Comparison of ENCODE assay signal across 33 cellular contexts in genomic region chr1:32329931-32330466, GRCh38. TPM values are rescaled to one million over a fixed set of nuclear protein-coding genes. Genes with fewer than 3 reads are reported as not detected.
A peak's percentile ranks its signal among the peaks of the same experiment; 100 is the strongest.
DNase-seq lines count a peak whose midpoint lies in the region; ATAC-seq, FAIRE-seq and TF ChIP-seq lines count a peak whose summit lies in the region.
"Had no signal": no experiment of that assay in that cellular context is flagged by ENCODE, and none has a peak within 500 bp of the region (broad histone marks: within the 10 kb centered on the region; RNA-seq: fewer than 3 reads in every experiment).

No MANE protein-coding gene starts in this region.

- no peak overlapping the region for H3K4me3 Mint-ChIP-seq in activated CD4-positive, alpha-beta T cell treated with anti-CD3 and anti-CD28 coated beads for 36 hours
- H3K4me3 Mint-ChIP-seq in activated CD4-positive, alpha-beta T cell treated with anti-CD3 and anti-CD28 coated beads, Interleukin-2, amount 10 ng/mL, durations not matched to agents 24 days and 14 days = no peak overlapping the region
- H3K4me3 Mint-ChIP-seq in T-helper 17 cell (no peak overlapping the region), nephron progenitor cell (no peak overlapping the region), CD14-positive monocyte (no peak overlapping the region)

- peaks cover 2 to 76% of the 10 kb centered on the region in 2 donors for H3K36me3 ChIP-seq in psoas muscle (ENCODE audit: insufficient read depth in 1 of 2, low read depth in 1 of 2)

- no peak for TF ChIP-seq POLR2A in A549 (IDR thresholded peaks at IDR 0.05; ENCODE audit: low read length)

- H3K27me3 ChIP-seq in psoas muscle (ENCODE audit: insufficient read depth in 3 of 3, low read length in 2 of 3) = no peaks in the 10 kb centered on the region
- H3K27me3 ChIP-seq: breast epithelium had no signal

- H3K4me2 ChIP-seq in A549 = no peak overlapping the region

- no peaks in the 10 kb centered on the region for H3K27me3 Mint-ChIP-seq in activated CD4-positive, alpha-beta T cell treated with anti-CD3 and anti-CD28 coated beads for 36 hours
- no peaks in the 10 kb centered on the region for H3K27me3 Mint-ChIP-seq in activated CD4-positive, alpha-beta T cell treated with anti-CD3 and anti-CD28 coated beads, Interleukin-2, amount 10 ng/mL, durations not matched to agents 24 days and 14 days
- H3K27me3 Mint-ChIP-seq in T-helper 17 cell (no peaks in the 10 kb centered on the region), nephron progenitor cell (ENCODE audit: low read depth, poor library complexity) (peaks cover 5% of the 10 kb centered on the region), CD14-positive monocyte (ENCODE audit: low read depth in 3 of 3) (peaks cover 14 to 18% (median 14%) of the 10 kb centered on the region in 3 donors)

- peaks cover 25% of the 10 kb centered on the region for H3K4me1 Mint-ChIP-seq in activated CD4-positive, alpha-beta T cell treated with anti-CD3 and anti-CD28 coated beads for 36 hours
- peaks cover 25% of the 10 kb centered on the region for H3K4me1 Mint-ChIP-seq in activated CD4-positive, alpha-beta T cell treated with anti-CD3 and anti-CD28 coated beads, Interleukin-2, amount 10 ng/mL, durations not matched to agents 24 days and 14 days
- H3K4me1 Mint-ChIP-seq in T-helper 17 cell (peaks cover 25% of the 10 kb centered on the region), nephron progenitor cell (peaks cover 51% of the 10 kb centered on the region), CD14-positive monocyte (peaks cover 12% of the 10 kb centered on the region)

- WGBS in A549 (ENCODE audit: missing lambda C conversion rate) = 87% methylated on average over 4 of the region's 4 CpGs
- WGBS in psoas muscle, 3 donors = 91 to 93% (median 92%) methylated on average over 4 of the region's 4 CpGs

- peaks cover 52% of the 10 kb centered on the region for H3K36me3 Mint-ChIP-seq in activated CD4-positive, alpha-beta T cell treated with anti-CD3 and anti-CD28 coated beads for 36 hours (ENCODE audit: low read depth)
- H3K36me3 Mint-ChIP-seq in activated CD4-positive, alpha-beta T cell treated with anti-CD3 and anti-CD28 coated beads, Interleukin-2, amount 10 ng/mL, durations not matched to agents 24 days and 14 days (ENCODE audit: low read depth) = peaks cover 69% of the 10 kb centered on the region
- H3K36me3 Mint-ChIP-seq in T-helper 17 cell (ENCODE audit: low read depth) (peaks cover 8% of the 10 kb centered on the region), nephron progenitor cell (ENCODE audit: low read depth) (peaks cover 76% of the 10 kb centered on the region), CD14-positive monocyte (peaks cover 91% of the 10 kb centered on the region in 2 donors)

- CTCF ChIA-PET in activated CD4-positive, alpha-beta T cell treated with anti-CD3 and anti-CD28 coated beads for 36 hours (lab: Charles Lee) = interaction anchor here (1.0 kb wide), 1 partner anchor 82 kb away, joined by 3 read pairs; no protein-coding TSS in a partner anchor
- CTCF ChIA-PET in A549 (lab: Yijun Ruan, JAX) = interaction anchor here (1.5 to 5.3 kb wide), 2 partner anchors 15 to 115 kb away, joined by 3 to 20 read pairs; no protein-coding TSS in a partner anchor

- POLR2A ChIA-PET in activated CD4-positive, alpha-beta T cell treated with anti-CD3 and anti-CD28 coated beads for 36 hours (lab: Charles Lee) = no interaction called here
- POLR2A ChIA-PET in A549 (lab: Yijun Ruan, JAX) = interaction anchor here (1.2 to 2.0 kb wide), 2 partner anchors 8 to 65 kb away, joined by 4 to 7 read pairs; partner anchors contain the start of gene BSDC1

- TF ChIP-seq CTCF in A549 (IDR thresholded peaks at IDR 0.05) (no peak), nephron progenitor cell (IDR thresholded peaks at IDR 0.05) (no peak), CD14-positive monocyte (IDR thresholded peaks at IDR 0.05) (no peak), psoas muscle (IDR thresholded peaks at IDR 0.05) (no peak)

- ATAC-seq in activated CD4-positive, alpha-beta T cell treated with anti-CD3 and anti-CD28 coated beads for 36 hours = no peak
- no peak for ATAC-seq in A549
- no peak for ATAC-seq in T-helper 17 cell
- ATAC-seq in psoas muscle = no peak
- ATAC-seq: left ventricle myocardium superior, PC-3, Right ventricle myocardium inferior, sciatic nerve had no signal

- H3K9me3 Mint-ChIP-seq in activated CD4-positive, alpha-beta T cell treated with anti-CD3 and anti-CD28 coated beads for 36 hours (ENCODE audit: low read depth) = no peaks in the 10 kb centered on the region
- H3K9me3 Mint-ChIP-seq in activated CD4-positive, alpha-beta T cell treated with anti-CD3 and anti-CD28 coated beads, Interleukin-2, amount 10 ng/mL, durations not matched to agents 24 days and 14 days = no peaks in the 10 kb centered on the region
- H3K9me3 Mint-ChIP-seq in nephron progenitor cell = no peaks in the 10 kb centered on the region
- H3K9me3 Mint-ChIP-seq in CD14-positive monocyte = peaks cover 0 to 5% (median 3%) of the 10 kb centered on the region in 7 donors

- FAIRE-seq in A549 (lab: Jason Lieb, UNC) (no peak), urothelium cell line (lab: Jason Lieb, UNC) (no peak)
- FAIRE-seq: GM19239, keratinocyte had no signal

- H3K4me3 ChIP-seq in A549 = no peak overlapping the region
- no peak overlapping the region for H3K4me3 ChIP-seq in psoas muscle
- H3K4me3 ChIP-seq: breast epithelium, thoracic aorta had no signal

- DNase-seq in activated CD4-positive, alpha-beta T cell treated with anti-CD3 and anti-CD28 coated beads for 36 hours = no peak
- no peak for DNase-seq in activated CD4-positive, alpha-beta T cell treated with anti-CD3 and anti-CD28 coated beads, Interleukin-2, amount 10 ng/mL, durations not matched to agents 24 days and 14 days
- DNase-seq in A549 (ENCODE audit: low read depth in 1 of 2, low spot score in 1 of 2) = no peak
- no peak for DNase-seq in T-helper 17 cell
- no peak for DNase-seq in nephron progenitor cell
- no peak for DNase-seq in CD14-positive monocyte (ENCODE audit: low spot score)
- DNase-seq in urothelium cell line (ENCODE audit: low spot score) = no peak
- DNase-seq in psoas muscle = no peak
- DNase-seq: activated CD4-positive, alpha-beta T cell treated with anti-CD3 and anti-CD28 coated beads, Interleukin-2, amount 50 U/mL, for 1 hour; activated CD8-positive, alpha-beta memory T cell treated with anti-CD3 and anti-CD28 coated beads, Interleukin-2, amount 50 U/mL, for 4 hours; activated effector memory CD4-positive, alpha-beta T cell treated with Interleukin-2 at 50 U/mL for 16 hours; amygdala; COR-L47; DMS79; effector CD8-positive, alpha-beta T cell; GDM1; H7; left ventricle myocardium superior; NCI-H1105; NCI-H1930; NCI-H524 treated with DMSO at 0.1 percent for 48 hours; PC-3; stimulated activated CD4-positive, alpha-beta T cell treated with anti-CD3 and anti-CD28 coated beads, Interleukin-4, amount 100 ng/mL, for 4 hours; stimulated activated naive CD4-positive, alpha-beta T cell treated with Interleukin-2 at 50 U/mL for 16 hours had no signal

- TF ChIP-seq RAD21 in A549 (conservative IDR thresholded peaks at IDR 0.05 in 1 of 2, IDR thresholded peaks at IDR 0.05 in 1 of 2) = no peak

- no peaks in the 10 kb centered on the region for H3K9me3 ChIP-seq in A549
- no peaks in the 10 kb centered on the region for H3K9me3 ChIP-seq in T-helper 17 cell (ENCODE audit: control insufficient read depth, low read length, poor library complexity, severe bottlenecking)
- H3K9me3 ChIP-seq in psoas muscle = no peaks in the 10 kb centered on the region
- H3K9me3 ChIP-seq: breast epithelium, thoracic aorta had no signal

- peak overlapping the region; percentile 70 for H3K27ac Mint-ChIP-seq in activated CD4-positive, alpha-beta T cell treated with anti-CD3 and anti-CD28 coated beads for 36 hours
- no peak overlapping the region for H3K27ac Mint-ChIP-seq in activated CD4-positive, alpha-beta T cell treated with anti-CD3 and anti-CD28 coated beads, Interleukin-2, amount 10 ng/mL, durations not matched to agents 24 days and 14 days
- H3K27ac Mint-ChIP-seq in T-helper 17 cell (peak overlapping the region; percentile 93), nephron progenitor cell (peak overlapping the region; percentile 71), CD14-positive monocyte (no peak overlapping the region)

- TF ChIP-seq EP300 in A549 (IDR thresholded peaks at IDR 0.05) = no peak

- H3K27ac ChIP-seq in A549 (no peak overlapping the region), psoas muscle (no peak overlapping the region)
- H3K27ac ChIP-seq: breast epithelium, epithelial cell of prostate, parathyroid adenoma, thoracic aorta had no signal

- intact Hi-C loops in activated CD4-positive, alpha-beta T cell treated with anti-CD3 and anti-CD28 coated beads for 36 hours (cut with DNase I, micrococcal nuclease) = loop anchor here in 1 of 2 experiments (5.0 kb wide), 1 partner anchor 38 kb away; the partner anchor contains the start of gene HDAC1
- intact Hi-C loops in activated CD4-positive, alpha-beta T cell treated with anti-CD3 and anti-CD28 coated beads, Interleukin-2, amount 10 ng/mL, durations not matched to agents 24 days and 14 days (cut with micrococcal nuclease) = no loop called here
- intact Hi-C loops in CD14-positive monocyte (cut with micrococcal nuclease) = loop anchor here in 1 of 2 donors (5.0 kb wide), 1 partner anchor 42 kb away; no protein-coding TSS in a partner anchor
- intact Hi-C loops in psoas muscle (cut with DNase I) = no loop called here

- H3K4me1 ChIP-seq in A549 (peaks cover 28% of the 10 kb centered on the region), psoas muscle (no peaks in the 10 kb centered on the region)
- H3K4me1 ChIP-seq: parathyroid adenoma had no signal

RNA-seq across cellular contexts. Expression of gene MARCKSL1, which starts 6.0 kb away (rescaled TPM):
- total RNA-seq in activated CD4-positive, alpha-beta T cell treated with anti-CD3 and anti-CD28 coated beads for 36 hours = 10 to 100 TPM; 27.0 to 29.3 TPM
- total RNA-seq in activated CD4-positive, alpha-beta T cell treated with anti-CD3 and anti-CD28 coated beads, Interleukin-2, amount 10 ng/mL, durations not matched to agents 24 days and 14 days = 34.8 and 36.6 TPM in 2 replicates
- polyA plus RNA-seq in A549 (2011; rRNA removed) (73.2 and 89.4 TPM in 2 replicates), A549 (2017; fragmentation: RNase III; extraction: RNeasy Plus Mini Kit Qiagen cat#74134 plus additional on column Dnase treatment) (44.6 to 62.6 TPM (median 57.7 TPM) in 3 replicates), CD14-positive monocyte (10 to 100 TPM; 13.9 to 40.3 TPM), psoas muscle (10 to 100 TPM in 2 of 3 donors, 1 to 10 TPM in 1; 9.4 to 12.9 (median 12.2) TPM)
- polyA plus RNA-seq in A549 (2012; cell fraction: cytosol; rRNA removed) = 88.2 and 105 TPM in 2 replicates
- 39.5 and 51.9 TPM in 2 replicates for polyA plus RNA-seq in A549 (2012; cell fraction: nucleus; rRNA removed)
- 38.8 and 49.1 TPM in 2 replicates for polyA minus RNA-seq in A549 (2011; rRNA and poly(A)+ RNA removed)
- total RNA-seq in T-helper 17 cell (10 to 100 TPM; 18.4 to 24.4 TPM), psoas muscle (1 to 10 TPM; 5.6 to 9.5 (median 8.8) TPM)

RNA-seq across cellular contexts. Expression of gene FAM229A, which starts 32.3 kb away (rescaled TPM):
- 1 to 10 TPM; 3.1 to 3.3 TPM for total RNA-seq in activated CD4-positive, alpha-beta T cell treated with anti-CD3 and anti-CD28 coated beads for 36 hours
- total RNA-seq in activated CD4-positive, alpha-beta T cell treated with anti-CD3 and anti-CD28 coated beads, Interleukin-2, amount 10 ng/mL, durations not matched to agents 24 days and 14 days = 4.2 and 4.4 TPM in 2 replicates
- polyA plus RNA-seq in A549 (2011; rRNA removed) (3.5 and 3.6 TPM in 2 replicates), A549 (2017; fragmentation: RNase III; extraction: RNeasy Plus Mini Kit Qiagen cat#74134 plus additional on column Dnase treatment) (3.5 to 5.6 TPM (median 4.4 TPM) in 3 replicates), CD14-positive monocyte (not detected), psoas muscle (1 to 10 TPM; 1.8 to 3.1 (median 2.1) TPM)
- polyA plus RNA-seq in A549 (2012; cell fraction: cytosol; rRNA removed) = 4.2 and 6.8 TPM in 2 replicates
- polyA plus RNA-seq in A549 (2012; cell fraction: nucleus; rRNA removed) = 53.9 and 58.6 TPM in 2 replicates
- polyA minus RNA-seq in A549 (2011; rRNA and poly(A)+ RNA removed) = 2.1 TPM in 2 replicates
- total RNA-seq in T-helper 17 cell (10 to 100 TPM; 30.1 to 32.9 TPM), psoas muscle (1 to 10 TPM in 3 of 4 donors, under 1 TPM in 1; 0.98 to 4.0 (median 1.7) TPM)

RNA-seq across cellular contexts. Expression of gene TSSK3, which starts 32.3 kb away (rescaled TPM):
- total RNA-seq in activated CD4-positive, alpha-beta T cell treated with anti-CD3 and anti-CD28 coated beads for 36 hours = 1 to 10 TPM in 1 of 2 experiments, under 1 TPM in 1; 0.76 to 1.6 TPM
- 1.0 and 2.3 TPM in 2 replicates for total RNA-seq in activated CD4-positive, alpha-beta T cell treated with anti-CD3 and anti-CD28 coated beads, Interleukin-2, amount 10 ng/mL, durations not matched to agents 24 days and 14 days
- polyA plus RNA-seq in A549 (2011; rRNA removed) (0.31 and 0.65 TPM in 2 replicates), A549 (2017; fragmentation: RNase III; extraction: RNeasy Plus Mini Kit Qiagen cat#74134 plus additional on column Dnase treatment) (0.14 to 0.37 TPM (median 0.15 TPM) in 3 replicates), CD14-positive monocyte (1 to 10 TPM in 1 of 2 donors, under 1 TPM in 1; 0.35 to 1.1 TPM), psoas muscle (1 to 10 TPM in 1 of 3 donors, under 1 TPM in 2; 0.10 to 4.0 (median 0.12) TPM)
- 0.21 and 0.30 TPM in 2 replicates for polyA plus RNA-seq in A549 (2012; cell fraction: cytosol; rRNA removed)
- 1.1 and 1.3 TPM in 2 replicates for polyA plus RNA-seq in A549 (2012; cell fraction: nucleus; rRNA removed)
- 0.62 and 1.6 TPM in 2 replicates for polyA minus RNA-seq in A549 (2011; rRNA and poly(A)+ RNA removed)
- total RNA-seq in T-helper 17 cell (1 to 10 TPM in 1 of 2 donors, not detected in 1; 1.2 TPM), psoas muscle (1 to 10 TPM in 1 of 4 donors, not detected in 3; 1.5 TPM)
- total RNA-seq: PC-3 had no signal
- polyA plus RNA-seq: neural cell had no signal

RNA-seq across cellular contexts. Expression of gene HDAC1, which starts 38.1 kb away (rescaled TPM):
- 100 to 1,000 TPM; 132 to 146 TPM for total RNA-seq in activated CD4-positive, alpha-beta T cell treated with anti-CD3 and anti-CD28 coated beads for 36 hours
- 181 and 184 TPM in 2 replicates for total RNA-seq in activated CD4-positive, alpha-beta T cell treated with anti-CD3 and anti-CD28 coated beads, Interleukin-2, amount 10 ng/mL, durations not matched to agents 24 days and 14 days
- polyA plus RNA-seq in A549 (2011; rRNA removed) (135 TPM in 2 replicates), A549 (2017; fragmentation: RNase III; extraction: RNeasy Plus Mini Kit Qiagen cat#74134 plus additional on column Dnase treatment) (88.8 to 102 TPM (median 99.6 TPM) in 3 replicates), CD14-positive monocyte (10 to 100 TPM; 73.8 to 88.7 TPM), psoas muscle (10 to 100 TPM; 13.8 to 23.1 (median 17.0) TPM)
- polyA plus RNA-seq in A549 (2012; cell fraction: cytosol; rRNA removed) = 89.7 and 101 TPM in 2 replicates
- polyA plus RNA-seq in A549 (2012; cell fraction: nucleus; rRNA removed) = 81.5 and 130 TPM in 2 replicates
- polyA minus RNA-seq in A549 (2011; rRNA and poly(A)+ RNA removed) = 109 and 133 TPM in 2 replicates
- total RNA-seq in T-helper 17 cell (10 to 100 TPM; 81.6 to 86.2 TPM), psoas muscle (10 to 100 TPM; 11.8 to 17.2 (median 14.6) TPM)

Comparison
In these comparisons a context has a peak if more than half of its experiments do, and no peak if none do; other contexts are left out.
1. H3K27ac Mint-ChIP-seq: peak in activated CD4-positive, alpha-beta T cell treated with anti-CD3 and anti-CD28 coated beads for 36 hours (single experiment), T-helper 17 cell (single experiment) and nephron progenitor cell (single experiment); none in activated CD4-positive, alpha-beta T cell treated with anti-CD3 and anti-CD28 coated beads, Interleukin-2, amount 10 ng/mL, durations not matched to agents 24 days and 14 days (single experiment) and CD14-positive monocyte (0 of 7).